ENCODE assay signal across 20 cellular contexts in genomic region chr15:77096131-77096530, GRCh38.
"Had no signal": no experiment of that assay in that cellular context is flagged by ENCODE, and none has a peak within 500 bp of the region (broad histone marks: within the 10 kb centered on the region; RNA-seq: fewer than 3 reads in every experiment).

No MANE protein-coding gene starts in this region.

- DNase-seq: effector CD4-positive, alpha-beta T cell; endodermal cell; heart right ventricle; islet precursor cell; mammary epithelial cell; naive thymus-derived CD4-positive, alpha-beta T cell; nephron progenitor cell; ovary; sigmoid colon; stimulated activated CD4-positive, alpha-beta T cell treated with anti-CD3 and anti-CD28 coated beads, Interleukin-2, amount 100 ng/mL, for 24 hours; stimulated activated CD4-positive, alpha-beta T cell treated with anti-CD3 and anti-CD28 coated beads, Interleukin-4, amount 100 ng/mL, for 4 hours; stimulated activated naive B cell treated with anti-CD40 and anti-IgM and Interleukin-4, amounts not matched to agents 10 μg/mL and 1 μg/mL and 100 μg/mL, for 72 hours; stimulated activated naive CD8-positive, alpha-beta T cell treated with anti-CD3 and anti-CD28 coated beads, Interleukin-15, amount 100 ng/mL, for 72 hours; testis had no signal

- H3K27me3 ChIP-seq: heart right ventricle, ovary, right atrium auricular region, sigmoid colon, testis, tibial nerve had no signal

- H3K4me3 ChIP-seq: coronary artery, heart right ventricle, ovary, right atrium auricular region, sigmoid colon, skin epidermis, testis, tibial nerve had no signal

- H3K4me1 ChIP-seq: heart right ventricle, right atrium auricular region, sigmoid colon, testis, tibial nerve had no signal

- H3K27ac ChIP-seq: coronary artery, heart right ventricle, ovary, right atrium auricular region, sigmoid colon, skin epidermis, testis, tibial nerve had no signal

- H3K36me3 ChIP-seq: heart right ventricle, ovary, right atrium auricular region, sigmoid colon, tibial nerve had no signal

- H3K9me3 ChIP-seq: heart right ventricle, ovary, right atrium auricular region, sigmoid colon, testis, tibial nerve had no signal

- ATAC-seq: esophagus mucosa; left lobe of liver; naive thymus-derived CD4-positive, alpha-beta T cell; stimulated activated naive B cell treated with anti-CD40 and anti-IgM and Interleukin-4, amounts not matched to agents 10 μg/mL and 1 μg/mL and 100 μg/mL, for 72 hours; stimulated activated naive CD8-positive, alpha-beta T cell treated with anti-CD3 and anti-CD28 coated beads, Interleukin-15, amount 100 ng/mL, for 72 hours had no signal
